ENCODE assay signal across 8 cellular contexts in the genomic region with DNA sequence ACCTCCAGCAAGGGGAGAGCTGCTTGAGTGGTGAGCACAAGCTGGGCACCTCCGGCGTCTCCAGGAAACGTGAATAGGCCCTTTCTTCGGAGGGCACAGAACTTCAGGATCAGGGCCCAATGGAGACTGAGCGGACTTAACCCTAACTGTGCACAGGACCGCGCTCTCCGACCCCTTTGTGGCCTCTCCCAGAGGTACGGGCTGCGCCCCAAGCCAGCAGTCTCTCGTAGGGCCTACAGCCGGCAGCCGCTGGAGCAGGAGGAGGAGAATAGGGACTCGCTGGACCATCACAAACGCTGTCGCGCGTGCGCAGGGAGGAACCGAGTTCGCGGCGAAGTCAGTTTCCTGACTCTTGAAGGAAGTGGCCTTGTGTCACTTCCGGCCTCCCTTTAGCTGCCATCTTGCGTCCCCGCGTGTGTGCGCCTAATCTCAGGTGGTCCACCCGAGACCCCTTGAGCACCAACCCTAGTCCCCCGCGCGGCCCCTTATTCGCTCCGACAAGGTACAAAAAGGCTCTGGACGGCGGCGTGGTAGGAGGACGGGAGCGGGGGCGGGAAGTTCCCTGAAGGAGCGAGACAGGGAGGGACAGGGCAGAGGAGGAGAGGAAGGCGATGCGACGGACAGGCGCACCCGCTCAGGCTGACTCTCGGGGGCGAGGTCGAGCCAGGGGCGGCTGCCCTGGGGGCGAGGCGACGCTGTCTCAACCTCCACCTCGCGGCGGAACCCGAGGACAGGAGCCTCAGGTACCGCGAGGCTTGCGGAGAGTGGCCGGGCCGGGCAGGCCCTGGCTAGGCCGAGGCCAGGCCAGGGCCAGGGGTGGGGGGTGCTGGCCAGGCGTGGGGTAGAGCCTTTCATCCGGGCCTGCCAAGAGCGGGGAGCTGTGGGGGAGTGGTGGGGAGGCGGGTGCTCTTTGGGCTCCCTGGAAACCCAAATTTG. TPM values are rescaled to one million over a fixed set of nuclear protein-coding genes. Genes with fewer than 3 reads are reported as not detected.
DNase-seq lines count a peak whose midpoint lies in the region; ATAC-seq and TF ChIP-seq lines count a peak whose summit lies in the region.

A gene (plus strand): TSS at position 386 of the 936 bp plus-strand sequence. CDS start 226 bp downstream, at position 612.

- peak within 1 kb of the TSS; percentile 79 to 93 (median 86) for H3K27ac ChIP-seq in right lobe of liver

- intact Hi-C loops in right lobe of liver (cut with DNase I) = no loop called here

- H3K4me1 ChIP-seq in right lobe of liver = peaks cover 0 to 16% (median 8%) of the 10 kb centered on the region in 4 donors

- peak; percentile 74 for TF ChIP-seq POLR2A in right lobe of liver (IDR thresholded peaks at IDR 0.05)

- ATAC-seq in GM19372 (IDR thresholded peaks at IDR 0.05; ENCODE audit: low read depth, unreplicated experiment) (peak; percentile 92), HG03558 (IDR thresholded peaks at IDR 0.05; ENCODE audit: extremely low read depth, unreplicated experiment) (peak; percentile 79), right lobe of liver (peak; percentile 98 to 99 (median 98))

- peak within 1 kb of the TSS; percentile 85 to 91 (median 89) for H3K4me3 ChIP-seq in right lobe of liver

- H3K27me3 ChIP-seq in right lobe of liver = no peaks in the 10 kb centered on the region

- no peaks in the 10 kb centered on the region for H3K9me3 ChIP-seq in right lobe of liver

- DNase-seq in C1 segment of cervical spinal cord (lab: John Stamatoyannopoulos, UW) (peak; percentile 75 to 97 (median 94)), NCI-H748 treated with DMSO at 0.1 percent for 48 hours (lab: John Stamatoyannopoulos, UW) (peak; percentile 81), dermis microvascular lymphatic vessel endothelial cell (ENCODE audit: low read depth in 2 of 2) (peak; percentile 91 to 96), right lobe of liver (peak; percentile 96 to 98 (median 97))
- DNase-seq in activated CD4-positive, alpha-beta T cell treated with anti-CD3 and anti-CD28 coated beads, Interleukin-2, amount 50 U/mL, for 4 hours = peak; percentile 90 to 93
- peak; percentile 90 to 94 for DNase-seq in stimulated activated CD4-positive, alpha-beta T cell treated with anti-CD3 and anti-CD28 coated beads, Interleukin-4, amount 100 ng/mL, for 4 hours

- WGBS in right lobe of liver (ENCODE audit: insufficient coverage, low coverage, low lambda C conversion rate, missing lambda C conversion rate) = 0% methylated on average over 17 of the region's 67 CpGs

- peaks cover 0 to 15% (median 9%) of the 10 kb centered on the region in 4 donors for H3K36me3 ChIP-seq in right lobe of liver

- no peak for TF ChIP-seq CTCF in right lobe of liver (IDR thresholded peaks at IDR 0.05)

RNA-seq across cellular contexts. Expression of the gene that starts here (rescaled TPM):
- 206 and 228 TPM in 2 replicates for total RNA-seq in dermis microvascular lymphatic vessel endothelial cell
- 100 to 1,000 TPM; 157 to 250 (median 198) TPM for total RNA-seq in right lobe of liver

Comparison
In these comparisons a context has a peak if more than half of its experiments do, and no peak if none do; other contexts are left out.
1. Peak in every context shown above with its lines: DNase-seq, ATAC-seq, H3K4me3 ChIP-seq and H3K27ac ChIP-seq.